15 cellular contexts compared by ENCODE assay signal in the genomic region with DNA sequence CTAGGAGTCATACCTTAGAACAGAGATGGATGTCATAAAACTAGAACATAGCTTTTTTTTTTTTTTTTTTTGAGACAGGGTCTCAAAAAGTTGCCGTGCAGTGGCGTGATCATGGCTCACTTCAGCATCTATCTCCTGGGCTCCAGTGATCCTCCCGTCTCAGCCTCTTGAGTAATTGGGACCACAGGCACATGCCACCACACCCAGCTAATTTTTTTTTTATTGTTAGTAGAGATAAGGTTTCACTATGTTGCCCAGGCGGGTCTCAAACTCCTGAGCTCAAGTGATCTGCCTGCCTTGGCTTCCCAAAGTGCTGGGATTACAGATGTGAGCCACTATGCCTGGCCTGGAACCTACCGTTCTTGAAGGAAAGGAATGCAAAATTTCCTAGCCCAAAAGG. TPM values are rescaled to one million over a fixed set of nuclear protein-coding genes. Genes with fewer than 3 reads are reported as not detected.
DNase-seq lines count a peak whose midpoint lies in the region; ATAC-seq and TF ChIP-seq lines count a peak whose summit lies in the region.
"Had no signal": no experiment of that assay in that cellular context is flagged by ENCODE, and none has a peak within 500 bp of the region (broad histone marks: within the 10 kb centered on the region; RNA-seq: fewer than 3 reads in every experiment).

No MANE protein-coding gene starts in this region.

- no peaks in the 10 kb centered on the region for H3K36me3 Mint-ChIP-seq in natural killer cell treated with Interleukin-12 subunit alpha and Interleukin-12 subunit beta and Interleukin-15 and Interleukin-18, amount 100 ng/mL, for 72 hours
- no peaks in the 10 kb centered on the region for H3K36me3 Mint-ChIP-seq in natural killer cell
- H3K36me3 Mint-ChIP-seq in stimulated activated effector memory CD8-positive, alpha-beta T cell treated with anti-CD3 and anti-CD28 coated beads, Interleukin-12 subunit alpha, Interleukin-12 subunit beta, amount 100 ng/mL, for 72 hours = no peaks in the 10 kb centered on the region
- H3K36me3 Mint-ChIP-seq: CD4-positive, CD25-positive, alpha-beta regulatory T cell had no signal

- DNase-seq in natural killer cell treated with Interleukin-12 subunit alpha and Interleukin-12 subunit beta and Interleukin-15 and Interleukin-18, amount 100 ng/mL, for 72 hours (ENCODE audit: low spot score) = no peak
- no peak for DNase-seq in natural killer cell
- peak in 1 of 2 donors; percentile 65 for DNase-seq in stimulated activated effector memory CD8-positive, alpha-beta T cell treated with anti-CD3 and anti-CD28 coated beads, Interleukin-12 subunit alpha, Interleukin-12 subunit beta, amount 100 ng/mL, for 72 hours (ENCODE audit: low spot score in 2 of 2)
- DNase-seq in NCI-H510A (lab: John Stamatoyannopoulos, UW) = no peak
- no peak for DNase-seq in superior temporal gyrus (ENCODE audit: extremely low spot score)
- DNase-seq: COR-L47, DMS 273 treated with DMSO at 0.1 percent for 48 hours, NCI-H1694, SIG-M5 had no signal

- H3K27me3 Mint-ChIP-seq in natural killer cell treated with Interleukin-12 subunit alpha and Interleukin-12 subunit beta and Interleukin-15 and Interleukin-18, amount 100 ng/mL, for 72 hours = peaks cover 26 to 31% of the 10 kb centered on the region in 2 donors
- H3K27me3 Mint-ChIP-seq in natural killer cell (ENCODE audit: low read depth in 2 of 2) = peaks cover 12 to 22% of the 10 kb centered on the region in 2 donors

- TF ChIP-seq CTCF in natural killer cell (IDR thresholded peaks at IDR 0.05) = no peak

- intact Hi-C loops in natural killer cell (cut with micrococcal nuclease) = loop anchor here (1.0 kb wide), 1 partner anchor 418 kb away; no protein-coding TSS in a partner anchor

- H3K9me3 Mint-ChIP-seq in natural killer cell treated with Interleukin-12 subunit alpha and Interleukin-12 subunit beta and Interleukin-15 and Interleukin-18, amount 100 ng/mL, for 72 hours = no peaks in the 10 kb centered on the region
- no peaks in the 10 kb centered on the region for H3K9me3 Mint-ChIP-seq in natural killer cell
- no peaks in the 10 kb centered on the region for H3K9me3 Mint-ChIP-seq in stimulated activated effector memory CD8-positive, alpha-beta T cell treated with anti-CD3 and anti-CD28 coated beads, Interleukin-12 subunit alpha, Interleukin-12 subunit beta, amount 100 ng/mL, for 72 hours
- H3K9me3 Mint-ChIP-seq: CD4-positive, CD25-positive, alpha-beta regulatory T cell; T-helper 1 cell treated with Interleukin-12 subunit alpha and Interleukin-12 subunit beta and Interleukin-4 antibody, amounts not matched to agents 30 μg/mL and 1 μg/mL, for 36 hours had no signal

- H3K4me3 Mint-ChIP-seq in natural killer cell treated with Interleukin-12 subunit alpha and Interleukin-12 subunit beta and Interleukin-15 and Interleukin-18, amount 100 ng/mL, for 72 hours = peak overlapping the region; percentile 79
- H3K4me3 Mint-ChIP-seq in natural killer cell = no peak overlapping the region
- peak overlapping the region; percentile 17 for H3K4me3 Mint-ChIP-seq in stimulated activated effector memory CD8-positive, alpha-beta T cell treated with anti-CD3 and anti-CD28 coated beads, Interleukin-12 subunit alpha, Interleukin-12 subunit beta, amount 100 ng/mL, for 72 hours
- H3K4me3 Mint-ChIP-seq: B cell; CD4-positive, CD25-positive, alpha-beta regulatory T cell; T-helper 1 cell treated with Interleukin-12 subunit alpha and Interleukin-12 subunit beta and Interleukin-4 antibody, amounts not matched to agents 30 μg/mL and 1 μg/mL, for 36 hours had no signal

- H3K4me1 Mint-ChIP-seq in natural killer cell treated with Interleukin-12 subunit alpha and Interleukin-12 subunit beta and Interleukin-15 and Interleukin-18, amount 100 ng/mL, for 72 hours (ENCODE audit: low read depth in 2 of 2) = peaks cover 3 to 19% of the 10 kb centered on the region in 2 donors
- H3K4me1 Mint-ChIP-seq in natural killer cell = no peaks in the 10 kb centered on the region
- H3K4me1 Mint-ChIP-seq in stimulated activated effector memory CD8-positive, alpha-beta T cell treated with anti-CD3 and anti-CD28 coated beads, Interleukin-12 subunit alpha, Interleukin-12 subunit beta, amount 100 ng/mL, for 72 hours = peaks cover 14% of the 10 kb centered on the region
- H3K4me1 Mint-ChIP-seq: B cell had no signal

- peak overlapping the region in 1 of 2 donors; percentile 61 for H3K27ac Mint-ChIP-seq in natural killer cell treated with Interleukin-12 subunit alpha and Interleukin-12 subunit beta and Interleukin-15 and Interleukin-18, amount 100 ng/mL, for 72 hours
- H3K27ac Mint-ChIP-seq in natural killer cell = no peak overlapping the region
- no peak overlapping the region for H3K27ac Mint-ChIP-seq in stimulated activated effector memory CD8-positive, alpha-beta T cell treated with anti-CD3 and anti-CD28 coated beads, Interleukin-12 subunit alpha, Interleukin-12 subunit beta, amount 100 ng/mL, for 72 hours
- H3K27ac Mint-ChIP-seq: B cell; CD4-positive, CD25-positive, alpha-beta regulatory T cell; T-helper 1 cell treated with Interleukin-12 subunit alpha and Interleukin-12 subunit beta and Interleukin-4 antibody, amounts not matched to agents 30 μg/mL and 1 μg/mL, for 36 hours had no signal

- ATAC-seq in natural killer cell treated with Interleukin-12 subunit alpha and Interleukin-12 subunit beta and Interleukin-15 and Interleukin-18, amount 100 ng/mL, for 72 hours = peak in 1 of 2 donors; percentile 34
- ATAC-seq in natural killer cell (no peak), GM21576 (IDR thresholded peaks at IDR 0.05; ENCODE audit: unreplicated experiment) (peak; percentile 9), HG02884 (IDR thresholded peaks at IDR 0.05; ENCODE audit: unreplicated experiment) (peak; percentile 11), SK-N-SH treated with all-trans-retinoic acid at 6 μM for 48 hours (no peak)
- ATAC-seq in stimulated activated effector memory CD8-positive, alpha-beta T cell treated with anti-CD3 and anti-CD28 coated beads, Interleukin-12 subunit alpha, Interleukin-12 subunit beta, amount 100 ng/mL, for 72 hours = peak; percentile 48

TF ChIP-seq in SK-N-SH treated with all-trans-retinoic acid at 6 μM for 48 hours, 23 proteins besides CTCF, POLR2A, EP300 and RAD21:
- TF ChIP-seq RARB (CRISPR knock-in tag; IDR thresholded peaks at IDR 0.05) = no peak
- TF ChIP-seq CSDC2 (CRISPR knock-in tag; IDR thresholded peaks at IDR 0.05) = no peak
- TF ChIP-seq, protein P1, sequence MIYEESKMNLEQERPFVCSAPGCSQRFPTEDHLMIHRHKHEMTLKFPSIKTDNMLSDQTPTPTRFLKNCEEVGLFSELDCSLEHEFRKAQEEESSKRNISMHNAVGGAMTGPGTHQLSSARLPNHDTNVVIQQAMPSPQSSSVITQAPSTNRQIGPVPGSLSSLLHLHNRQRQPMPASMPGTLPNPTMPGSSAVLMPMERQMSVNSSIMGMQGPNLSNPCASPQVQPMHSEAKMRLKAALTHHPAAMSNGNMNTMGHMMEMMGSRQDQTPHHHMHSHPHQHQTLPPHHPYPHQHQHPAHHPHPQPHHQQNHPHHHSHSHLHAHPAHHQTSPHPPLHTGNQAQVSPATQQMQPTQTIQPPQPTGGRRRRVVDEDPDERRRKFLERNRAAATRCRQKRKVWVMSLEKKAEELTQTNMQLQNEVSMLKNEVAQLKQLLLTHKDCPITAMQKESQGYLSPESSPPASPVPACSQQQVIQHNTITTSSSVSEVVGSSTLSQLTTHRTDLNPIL (CRISPR knock-in tag; IDR thresholded peaks at IDR 0.05; ENCODE audit: low read depth) = no peak
- TF ChIP-seq, protein P2, sequence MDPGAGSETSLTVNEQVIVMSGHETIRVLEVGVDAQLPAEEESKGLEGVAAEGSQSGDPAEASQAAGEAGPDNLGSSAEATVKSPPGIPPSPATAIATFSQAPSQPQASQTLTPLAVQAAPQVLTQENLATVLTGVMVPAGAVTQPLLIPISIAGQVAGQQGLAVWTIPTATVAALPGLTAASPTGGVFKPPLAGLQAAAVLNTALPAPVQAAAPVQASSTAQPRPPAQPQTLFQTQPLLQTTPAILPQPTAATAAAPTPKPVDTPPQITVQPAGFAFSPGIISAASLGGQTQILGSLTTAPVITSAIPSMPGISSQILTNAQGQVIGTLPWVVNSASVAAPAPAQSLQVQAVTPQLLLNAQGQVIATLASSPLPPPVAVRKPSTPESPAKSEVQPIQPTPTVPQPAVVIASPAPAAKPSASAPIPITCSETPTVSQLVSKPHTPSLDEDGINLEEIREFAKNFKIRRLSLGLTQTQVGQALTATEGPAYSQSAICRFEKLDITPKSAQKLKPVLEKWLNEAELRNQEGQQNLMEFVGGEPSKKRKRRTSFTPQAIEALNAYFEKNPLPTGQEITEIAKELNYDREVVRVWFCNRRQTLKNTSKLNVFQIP (CRISPR knock-in tag; IDR thresholded peaks at IDR 0.05; ENCODE audit: borderline replicate concordance, low read depth) = no peak

RNA-seq across cellular contexts. Expression of a gene that starts 8.8 kb away (rescaled TPM):
- 10 to 100 TPM; 19.2 to 54.3 TPM for total RNA-seq in natural killer cell treated with Interleukin-12 subunit alpha and Interleukin-12 subunit beta and Interleukin-15 and Interleukin-18, amount 100 ng/mL, for 72 hours
- 10 to 100 TPM; 11.8 to 15.9 (median 14.5) TPM for total RNA-seq in natural killer cell

Comparison
In these comparisons a context has a peak if more than half of its experiments do, and no peak if none do; other contexts are left out.
1. ATAC-seq: peak in GM21576 (single experiment), HG02884 (single experiment) and stimulated activated effector memory CD8-positive, alpha-beta T cell treated with anti-CD3 and anti-CD28 coated beads, Interleukin-12 subunit alpha, Interleukin-12 subunit beta, amount 100 ng/mL, for 72 hours (single experiment); none in natural killer cell (0 of 3) and SK-N-SH treated with all-trans-retinoic acid at 6 μM for 48 hours (single experiment).